In the genomic region with DNA sequence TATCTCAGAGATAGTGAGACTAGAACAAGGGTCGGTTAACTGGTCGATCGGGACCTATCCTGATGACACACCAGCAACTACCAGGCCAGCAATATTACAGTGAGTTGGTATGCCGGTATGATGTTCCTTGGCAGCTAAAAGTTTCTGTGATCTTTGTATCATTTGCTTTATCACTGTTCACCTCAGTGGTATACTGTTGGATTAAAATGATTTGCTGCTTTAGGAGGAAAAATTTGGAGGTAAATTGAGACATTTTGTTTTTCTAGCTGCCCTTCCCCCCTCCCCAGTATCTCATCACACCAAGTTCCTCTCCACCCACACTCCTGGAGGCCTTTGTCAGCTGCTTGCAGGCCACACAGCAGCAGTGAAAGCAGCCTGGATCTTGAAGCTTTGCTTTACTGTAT, we compare ENCODE assay signal across 12 cellular contexts. TPM values are rescaled to one million over a fixed set of nuclear protein-coding genes. Genes with fewer than 3 reads are reported as not detected.
DNase-seq lines count a peak whose midpoint lies in the region; ATAC-seq and TF ChIP-seq lines count a peak whose summit lies in the region.
"Had no signal": no experiment of that assay in that cellular context is flagged by ENCODE, and none has a peak within 500 bp of the region (broad histone marks: within the 10 kb centered on the region; RNA-seq: fewer than 3 reads in every experiment).

No MANE protein-coding gene starts in this region.

- H3K4me1 ChIP-seq in neural progenitor cell: peaks cover 35% of the 10 kb centered on the region

- H3K9ac ChIP-seq in neural progenitor cell: no peak overlapping the region

- TF ChIP-seq CTCF in CD14-positive monocyte (IDR thresholded peaks at IDR 0.05) (no peak), fibroblast of mammary gland (conservative IDR thresholded peaks at IDR 0.05; ENCODE audit: control insufficient read depth, insufficient read depth, low read depth, low read length) (no peak), neural progenitor cell (IDR thresholded peaks at IDR 0.05) (no peak), RWPE1 (conservative IDR thresholded peaks at IDR 0.05; ENCODE audit: low read depth) (no peak)

- no peaks in the 10 kb centered on the region for H3K27me3 ChIP-seq in neural progenitor cell
- H3K27me3 ChIP-seq: BE2C had no signal

- DNase-seq in CD14-positive monocyte (ENCODE audit: low spot score) (no peak), T-cell (no peak), fibroblast of mammary gland (ENCODE audit: low read depth) (peak; percentile 53), neural progenitor cell (ENCODE audit: low spot score) (peak; percentile 46), RWPE1 (ENCODE audit: low spot score) (no peak), COLO829 (ENCODE audit: low spot score) (no peak)
- DNase-seq: BE2C; NCI-H774; stimulated activated CD4-positive, alpha-beta T cell treated with anti-CD3 and anti-CD28 coated beads, Interleukin-12 subunit alpha, Interleukin-12 subunit beta, amount 100 ng/mL, for 4 hours had no signal

- CTCF ChIA-PET in T-cell (lab: Charles Lee) (interaction anchor here in 1 of 2 donors (0.7 to 1.5 kb wide), 2 partner anchors 26 to 45 kb away, joined by 3 to 4 read pairs; no protein-coding TSS in a partner anchor), RWPE1 (lab: Yijun Ruan, JAX) (interaction anchor here (0.6 to 1.3 kb wide), 2 partner anchors 28 to 439 kb away, joined by 4 read pairs; partner anchors contain the start of gene PAFAH1B2)

- POLR2A ChIA-PET in T-cell (lab: Charles Lee) (interaction anchor here in 1 of 2 donors (0.5 to 0.6 kb wide), 3 partner anchors 10 to 401 kb away, joined by 3 to 7 read pairs (median 3); no protein-coding TSS in a partner anchor), RWPE1 (lab: Yijun Ruan, JAX; ENCODE audit: low non-redundant PET) (interaction anchor here (0.6 kb wide), 1 partner anchor 8 kb away, joined by 3 read pairs; no protein-coding TSS in a partner anchor)

- no peaks in the 10 kb centered on the region for H3K27me3 Mint-ChIP-seq in CD14-positive monocyte (ENCODE audit: low read depth in 3 of 3)
- H3K27me3 Mint-ChIP-seq in T-cell: no peaks in the 10 kb centered on the region
- peaks cover 5% of the 10 kb centered on the region for H3K27me3 Mint-ChIP-seq in neural progenitor cell (ENCODE audit: insufficient read depth, low read depth)

- intact Hi-C loops in CD14-positive monocyte (cut with micrococcal nuclease): no loop called here

- H3K27ac ChIP-seq in neural progenitor cell (peak overlapping the region; percentile 85), RWPE1 (no peak overlapping the region)

- peaks cover 40 to 55% of the 10 kb centered on the region in 2 donors for H3K36me3 Mint-ChIP-seq in CD14-positive monocyte
- H3K36me3 Mint-ChIP-seq in T-cell: peaks cover 15% of the 10 kb centered on the region
- peaks cover 5% of the 10 kb centered on the region for H3K36me3 Mint-ChIP-seq in neural progenitor cell

- peak overlapping the region in 6 of 7 donors; percentile 59 to 83 (median 62) for H3K27ac Mint-ChIP-seq in CD14-positive monocyte
- peak overlapping the region; percentile 32 to 75 for H3K27ac Mint-ChIP-seq in T-cell
- no peak overlapping the region for H3K27ac Mint-ChIP-seq in neural progenitor cell
- H3K27ac Mint-ChIP-seq: T-helper 2 cell treated with Interferon-gamma antibody and Interleukin-4, amounts not matched to agents 5 μg/mL and 100 μg/mL, for 36 hours had no signal

- peaks cover 51% of the 10 kb centered on the region for H4K20me1 ChIP-seq in neural progenitor cell (ENCODE audit: low read depth)

- H3K79me2 ChIP-seq in neural progenitor cell (ENCODE audit: low read depth): peaks cover 9% of the 10 kb centered on the region

- peaks cover 0 to 3% (median 0%) of the 10 kb centered on the region in 7 donors for H3K9me3 Mint-ChIP-seq in CD14-positive monocyte
- no peaks in the 10 kb centered on the region for H3K9me3 Mint-ChIP-seq in T-cell
- H3K9me3 Mint-ChIP-seq in neural progenitor cell: no peaks in the 10 kb centered on the region
- H3K9me3 Mint-ChIP-seq: T-helper 2 cell treated with Interferon-gamma antibody and Interleukin-4, amounts not matched to agents 5 μg/mL and 100 μg/mL, for 36 hours had no signal

- peaks cover 8% of the 10 kb centered on the region for H3K36me3 ChIP-seq in neural progenitor cell

- H3K4me3 ChIP-seq in fibroblast of mammary gland (ENCODE audit: control insufficient read depth, low read depth, low read length) (no peak overlapping the region), neural progenitor cell (no peak overlapping the region)

- H3F3A ChIP-seq in neural progenitor cell (ENCODE audit: low read depth): peaks cover 48% of the 10 kb centered on the region

- H3K4me1 Mint-ChIP-seq in CD14-positive monocyte: peaks cover 7% of the 10 kb centered on the region
- H3K4me1 Mint-ChIP-seq in T-cell: peaks cover 4 to 6% (median 5%) of the 10 kb centered on the region in 3 donors
- peaks cover 17% of the 10 kb centered on the region for H3K4me1 Mint-ChIP-seq in neural progenitor cell

- H3K4me3 Mint-ChIP-seq in CD14-positive monocyte (no peak overlapping the region), T-cell (no peak overlapping the region), neural progenitor cell (peak overlapping the region; percentile 3)
- H3K4me3 Mint-ChIP-seq: T-helper 2 cell treated with Interferon-gamma antibody and Interleukin-4, amounts not matched to agents 5 μg/mL and 100 μg/mL, for 36 hours had no signal

- peak overlapping the region; percentile 64 for H3K4me2 ChIP-seq in neural progenitor cell

- ATAC-seq in T-cell (replicated peaks in 1 of 4) (no peak), HG02973 (IDR thresholded peaks at IDR 0.05; ENCODE audit: unreplicated experiment) (no peak), HG03175 (IDR thresholded peaks at IDR 0.05; ENCODE audit: unreplicated experiment) (no peak)

- no peaks in the 10 kb centered on the region for H3K9me3 ChIP-seq in neural progenitor cell (ENCODE audit: low read depth)
- H3K9me3 ChIP-seq: BE2C had no signal

- no peak overlapping the region for H2AFZ ChIP-seq in neural progenitor cell (replicated peaks)

RNA-seq across cellular contexts. Expression of gene SIDT2, which starts 6.9 kb away (rescaled TPM):
- 10 to 100 TPM; 21.8 to 41.8 TPM for polyA plus RNA-seq in CD14-positive monocyte
- total RNA-seq in T-cell: 100 to 1,000 TPM in 2 of 5 donors, 10 to 100 TPM in 3; 46.3 to 110 (median 59.5) TPM
- 13.3 and 20.5 TPM in 2 replicates for total RNA-seq in neural progenitor cell (ENCODE audit: low replicate concordance)

RNA-seq across cellular contexts. Expression of gene TAGLN, which starts 27.5 kb away (rescaled TPM):
- 1 to 10 TPM; 3.6 to 4.0 TPM for polyA plus RNA-seq in CD14-positive monocyte
- total RNA-seq in T-cell: 10 to 100 TPM in 4 of 5 donors, 1 to 10 TPM in 1; 8.5 to 19.7 (median 13.4) TPM
- total RNA-seq in neural progenitor cell (ENCODE audit: low replicate concordance): 24.5 and 34.0 TPM in 2 replicates

RNA-seq across cellular contexts. Expression of gene PAFAH1B2, which starts 27.6 kb away (rescaled TPM):
- 10 to 100 TPM; 23.7 to 25.1 TPM for polyA plus RNA-seq in CD14-positive monocyte
- 10 to 100 TPM; 44.1 to 55.9 (median 55.6) TPM for total RNA-seq in T-cell
- 161 and 203 TPM in 2 replicates for total RNA-seq in neural progenitor cell (ENCODE audit: low replicate concordance)

Comparison
In these comparisons a context has a peak if more than half of its experiments do, and no peak if none do; other contexts are left out.
1. DNase-seq: peak in fibroblast of mammary gland (single experiment) and neural progenitor cell (single experiment); none in CD14-positive monocyte (single experiment), T-cell (0 of 34), RWPE1 (single experiment) and COLO829 (single experiment).